Comparison of ENCODE assay signal across 29 cellular contexts in the genomic region with DNA sequence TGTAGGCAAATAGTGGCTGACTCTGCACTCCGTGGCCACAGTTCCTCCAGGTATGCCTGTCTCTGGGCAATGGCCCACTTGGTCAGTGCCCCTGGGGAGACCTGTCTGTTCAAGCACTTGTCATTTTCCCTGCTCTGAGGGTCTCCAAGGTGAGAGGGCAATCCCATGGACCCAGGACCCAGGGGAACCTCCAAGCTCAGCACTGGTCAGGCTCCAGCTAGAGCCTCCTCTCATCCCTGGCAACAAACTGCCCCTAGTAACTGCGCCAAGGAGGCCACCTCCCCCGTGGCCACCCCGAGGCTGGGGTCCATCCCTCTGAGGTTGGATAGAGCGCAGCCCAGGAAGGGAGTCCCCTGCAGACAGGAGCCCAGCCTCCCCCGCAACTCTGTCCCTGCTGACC. TPM values are rescaled to one million over a fixed set of nuclear protein-coding genes. Genes with fewer than 3 reads are reported as not detected.
DNase-seq lines count a peak whose midpoint lies in the region; ATAC-seq and TF ChIP-seq lines count a peak whose summit lies in the region.
"Had no signal": no experiment of that assay in that cellular context is flagged by ENCODE, and none has a peak within 500 bp of the region (broad histone marks: within the 10 kb centered on the region; RNA-seq: fewer than 3 reads in every experiment).

No MANE protein-coding gene starts in this region.

- H2BK5ac ChIP-seq in mesendoderm (ENCODE audit: low read length), result no peak overlapping the region

- H2BK120ac ChIP-seq in mesendoderm (ENCODE audit: low read depth, low read length), result no peak overlapping the region

- no peak overlapping the region for H3K4me2 ChIP-seq in mesendoderm (ENCODE audit: low read length)
- H3K4me2 ChIP-seq: KMS-11 had no signal

- H3K56ac ChIP-seq in mesendoderm (ENCODE audit: low read length), result peak overlapping the region; percentile 37

- H2BK15ac ChIP-seq in mesendoderm (replicated peaks; ENCODE audit: low read depth), result no peak overlapping the region

- TF ChIP-seq CTCF in natural killer cell (IDR thresholded peaks at IDR 0.05) (no peak), coronary artery (IDR thresholded peaks at IDR 0.05) (no peak), spleen (IDR thresholded peaks at IDR 0.05 in 8 of 11, conservative IDR thresholded peaks at IDR 0.05 in 3 of 11) (no peak)

- POLR2A ChIA-PET in activated CD4-positive, alpha-beta T cell treated with anti-CD3 and anti-CD28 coated beads, Interleukin-2, amount 10 ng/mL, durations not matched to agents 7 days and 5 days (lab: Charles Lee), result no interaction called here

- DNase-seq in natural killer cell treated with Interleukin-12 subunit alpha and Interleukin-12 subunit beta and Interleukin-15 and Interleukin-18, amount 100 ng/mL, for 72 hours (ENCODE audit: low spot score), result no peak
- no peak for DNase-seq in natural killer cell
- DNase-seq in coronary artery (ENCODE audit: low spot score), result peak; percentile 72
- DNase-seq in mesendoderm, result no peak
- DNase-seq in spleen, result peak; percentile 51
- no peak for DNase-seq in GOT3 (lab: John Stamatoyannopoulos, UW)
- no peak for DNase-seq in activated CD4-positive, alpha-beta T cell treated with anti-CD3 and anti-CD28 coated beads, Interleukin-2, amount 10 ng/mL, durations not matched to agents 7 days and 5 days
- DNase-seq: 8988T; ACHN; BE2C; CD8-positive, alpha-beta memory T cell; DMS 273 treated with DMSO at 0.1 percent for 48 hours; DMS79 treated with DMSO at 0.1 percent for 48 hours; GF-D8; HCEC 1CT; NCI-H1048; NCI-H1417; NCI-H1694; NCI-H2029 treated with DMSO at 0.1 percent for 48 hours; NCI-H446 treated with DMSO at 0.1 percent for 48 hours; NCI-H526 treated with DMSO at 0.1 percent for 48 hours; OCI-M1; Peyer's patch; SIG-M5 had no signal

- no peak overlapping the region for H4K5ac ChIP-seq in mesendoderm (ENCODE audit: low read length)

- no peak overlapping the region for H3K4me3 Mint-ChIP-seq in natural killer cell treated with Interleukin-12 subunit alpha and Interleukin-12 subunit beta and Interleukin-15 and Interleukin-18, amount 100 ng/mL, for 72 hours
- H3K4me3 Mint-ChIP-seq in natural killer cell, result no peak overlapping the region
- H3K4me3 Mint-ChIP-seq in activated CD4-positive, alpha-beta T cell treated with anti-CD3 and anti-CD28 coated beads, Interleukin-2, amount 10 ng/mL, durations not matched to agents 7 days and 5 days, result no peak overlapping the region
- H3K4me3 Mint-ChIP-seq: CD14-positive monocyte; CD8-positive, alpha-beta memory T cell; IgD-negative memory B cell had no signal

- H3K27me3 Mint-ChIP-seq in natural killer cell treated with Interleukin-12 subunit alpha and Interleukin-12 subunit beta and Interleukin-15 and Interleukin-18, amount 100 ng/mL, for 72 hours, result peaks cover 6% of the 10 kb centered on the region in 2 donors
- H3K27me3 Mint-ChIP-seq in natural killer cell (ENCODE audit: low read depth in 2 of 2), result no peaks in the 10 kb centered on the region
- H3K27me3 Mint-ChIP-seq in activated CD4-positive, alpha-beta T cell treated with anti-CD3 and anti-CD28 coated beads, Interleukin-2, amount 10 ng/mL, durations not matched to agents 7 days and 5 days, result peaks cover 2% of the 10 kb centered on the region
- H3K27me3 Mint-ChIP-seq: CD8-positive, alpha-beta memory T cell had no signal

- H3K79me2 ChIP-seq in mesendoderm (ENCODE audit: control insufficient read depth, insufficient read depth, low read length), result no peaks in the 10 kb centered on the region

- H3K27ac ChIP-seq in coronary artery (no peak overlapping the region), mesendoderm (ENCODE audit: low read depth, low read length) (no peak overlapping the region), spleen (no peak overlapping the region)
- H3K27ac ChIP-seq: KMS-11, Peyer's patch, SK-N-MC had no signal

- H3K36me3 ChIP-seq in mesendoderm (ENCODE audit: control insufficient read depth, insufficient read depth, low read length) (no peaks in the 10 kb centered on the region), spleen (no peaks in the 10 kb centered on the region)
- H3K36me3 ChIP-seq: BE2C, Peyer's patch had no signal

- no peaks in the 10 kb centered on the region for H3K4me1 Mint-ChIP-seq in natural killer cell treated with Interleukin-12 subunit alpha and Interleukin-12 subunit beta and Interleukin-15 and Interleukin-18, amount 100 ng/mL, for 72 hours (ENCODE audit: low read depth in 2 of 2)
- no peaks in the 10 kb centered on the region for H3K4me1 Mint-ChIP-seq in natural killer cell
- no peaks in the 10 kb centered on the region for H3K4me1 Mint-ChIP-seq in activated CD4-positive, alpha-beta T cell treated with anti-CD3 and anti-CD28 coated beads, Interleukin-2, amount 10 ng/mL, durations not matched to agents 7 days and 5 days
- H3K4me1 Mint-ChIP-seq: CD14-positive monocyte; CD8-positive, alpha-beta memory T cell; IgD-negative memory B cell had no signal

- H3K36me3 Mint-ChIP-seq in natural killer cell treated with Interleukin-12 subunit alpha and Interleukin-12 subunit beta and Interleukin-15 and Interleukin-18, amount 100 ng/mL, for 72 hours, result no peaks in the 10 kb centered on the region
- H3K36me3 Mint-ChIP-seq in natural killer cell, result no peaks in the 10 kb centered on the region
- no peaks in the 10 kb centered on the region for H3K36me3 Mint-ChIP-seq in activated CD4-positive, alpha-beta T cell treated with anti-CD3 and anti-CD28 coated beads, Interleukin-2, amount 10 ng/mL, durations not matched to agents 7 days and 5 days (ENCODE audit: low read depth)
- H3K36me3 Mint-ChIP-seq: CD14-positive monocyte had no signal

- H3K23ac ChIP-seq in mesendoderm (ENCODE audit: low read length), result no peak overlapping the region

- H3K9ac ChIP-seq in mesendoderm (ENCODE audit: low read length), result no peak overlapping the region
- H3K9ac ChIP-seq: KMS-11 had no signal

- no CpG with 5 or more reads among the region's 6 CpGs for WGBS in mesendoderm (ENCODE audit: extremely low coverage, insufficient coverage, low lambda C conversion rate)
- 74 to 91% (median 85%) methylated on average over 5 to 6 of the region's 6 CpGs for WGBS in spleen, 5 donors

- no peak overlapping the region for H3K18ac ChIP-seq in mesendoderm (ENCODE audit: low read length)

- peak; percentile 31 to 33 for ATAC-seq in natural killer cell treated with Interleukin-12 subunit alpha and Interleukin-12 subunit beta and Interleukin-15 and Interleukin-18, amount 100 ng/mL, for 72 hours
- ATAC-seq in natural killer cell (no peak), GM21390 (IDR thresholded peaks at IDR 0.05; ENCODE audit: unreplicated experiment) (no peak)

- no peak overlapping the region for H4K8ac ChIP-seq in mesendoderm (ENCODE audit: low read depth, low read length)

- H3K27me3 ChIP-seq in mesendoderm (ENCODE audit: insufficient read depth, low read length, poor library complexity) (no peaks in the 10 kb centered on the region), spleen (replicated peaks in 1 of 7) (peaks cover 0 to 36% (median 16%) of the 10 kb centered on the region in 7 donors)
- H3K27me3 ChIP-seq: BE2C had no signal

- H2AK5ac ChIP-seq in mesendoderm (ENCODE audit: low read length), result no peak overlapping the region

- H3K4me3 ChIP-seq in coronary artery (no peak overlapping the region), mesendoderm (ENCODE audit: low read length) (no peak overlapping the region), spleen (no peak overlapping the region)
- H3K4me3 ChIP-seq: SK-N-MC had no signal

- intact Hi-C loops in natural killer cell (cut with micrococcal nuclease), result no loop called here
- intact Hi-C loops in spleen (cut with DNase I; ENCODE audit: low total_unique reads), result no loop called here

- H3K9me3 Mint-ChIP-seq in natural killer cell treated with Interleukin-12 subunit alpha and Interleukin-12 subunit beta and Interleukin-15 and Interleukin-18, amount 100 ng/mL, for 72 hours, result no peaks in the 10 kb centered on the region
- H3K9me3 Mint-ChIP-seq in natural killer cell, result no peaks in the 10 kb centered on the region
- no peaks in the 10 kb centered on the region for H3K9me3 Mint-ChIP-seq in activated CD4-positive, alpha-beta T cell treated with anti-CD3 and anti-CD28 coated beads, Interleukin-2, amount 10 ng/mL, durations not matched to agents 7 days and 5 days
- H3K9me3 Mint-ChIP-seq: CD14-positive monocyte; CD8-positive, alpha-beta memory T cell; IgD-negative memory B cell had no signal

- H3K27ac Mint-ChIP-seq in natural killer cell treated with Interleukin-12 subunit alpha and Interleukin-12 subunit beta and Interleukin-15 and Interleukin-18, amount 100 ng/mL, for 72 hours, result no peak overlapping the region
- H3K27ac Mint-ChIP-seq in natural killer cell, result no peak overlapping the region
- H3K27ac Mint-ChIP-seq in activated CD4-positive, alpha-beta T cell treated with anti-CD3 and anti-CD28 coated beads, Interleukin-2, amount 10 ng/mL, durations not matched to agents 7 days and 5 days, result no peak overlapping the region
- H3K27ac Mint-ChIP-seq: CD14-positive monocyte, IgD-negative memory B cell had no signal

- H3K4me1 ChIP-seq in mesendoderm (ENCODE audit: control insufficient read depth, low read depth, low read length), result peaks cover 17% of the 10 kb centered on the region
- H3K4me1 ChIP-seq in spleen, result peaks cover 0 to 7% (median 0%) of the 10 kb centered on the region in 6 donors
- H3K4me1 ChIP-seq: BE2C had no signal

- no peak overlapping the region for H3K4ac ChIP-seq in mesendoderm (ENCODE audit: low read depth, low read length)

- H3K79me1 ChIP-seq in mesendoderm (ENCODE audit: low read length), result no peaks in the 10 kb centered on the region

- H3K9me3 ChIP-seq in spleen, result no peaks in the 10 kb centered on the region
- H3K9me3 ChIP-seq: BE2C, Peyer's patch had no signal

- TF ChIP-seq POLR2A in spleen (IDR thresholded peaks at IDR 0.05), result no peak

- CTCF ChIA-PET in activated CD4-positive, alpha-beta T cell treated with anti-CD3 and anti-CD28 coated beads, Interleukin-2, amount 10 ng/mL, durations not matched to agents 7 days and 5 days (lab: Charles Lee), result no interaction called here

RNA-seq across cellular contexts. Expression of a gene that starts 0.7 kb away (rescaled TPM):
- total RNA-seq in natural killer cell treated with Interleukin-12 subunit alpha and Interleukin-12 subunit beta and Interleukin-15 and Interleukin-18, amount 100 ng/mL, for 72 hours, result under 1 TPM in 1 of 2 donors, not detected in 1; 0.19 TPM
- total RNA-seq in natural killer cell (under 1 TPM; 0.40 to 0.93 (median 0.73) TPM), spleen (1 to 10 TPM in 2 of 7 donors, under 1 TPM in 5; 0.26 to 1.7 (median 0.55) TPM)
- 0.04 TPM for polyA plus RNA-seq in mesendoderm (2013, experiment 1 of 2)
- 0.04 TPM for polyA plus RNA-seq in mesendoderm (2013, experiment 2 of 2)
- 1 to 10 TPM in 2 of 3 donors, under 1 TPM in 1; 0.62 to 2.0 (median 1.1) TPM for polyA plus RNA-seq in spleen
- under 1 TPM in 1 of 2 experiments, not detected in 1; 0.15 TPM for total RNA-seq in activated CD4-positive, alpha-beta T cell treated with anti-CD3 and anti-CD28 coated beads, Interleukin-2, amount 10 ng/mL, durations not matched to agents 7 days and 5 days
- polyA plus RNA-seq: IgD-negative memory B cell had no signal

Comparison
In these comparisons a context has a peak if more than half of its experiments do, and no peak if none do; other contexts are left out.
1. ATAC-seq: peak in natural killer cell treated with Interleukin-12 subunit alpha and Interleukin-12 subunit beta and Interleukin-15 and Interleukin-18, amount 100 ng/mL, for 72 hours (2 of 2); none in natural killer cell (0 of 3) and GM21390 (single experiment).
2. DNase-seq: peak in coronary artery (single experiment) and spleen (single experiment); none in natural killer cell treated with Interleukin-12 subunit alpha and Interleukin-12 subunit beta and Interleukin-15 and Interleukin-18, amount 100 ng/mL, for 72 hours (single experiment), natural killer cell (single experiment), mesendoderm (single experiment), GOT3 (single experiment) and activated CD4-positive, alpha-beta T cell treated with anti-CD3 and anti-CD28 coated beads, Interleukin-2, amount 10 ng/mL, durations not matched to agents 7 days and 5 days (single experiment).